ENCODE assay signal across 1 cellular context in the genomic region with DNA sequence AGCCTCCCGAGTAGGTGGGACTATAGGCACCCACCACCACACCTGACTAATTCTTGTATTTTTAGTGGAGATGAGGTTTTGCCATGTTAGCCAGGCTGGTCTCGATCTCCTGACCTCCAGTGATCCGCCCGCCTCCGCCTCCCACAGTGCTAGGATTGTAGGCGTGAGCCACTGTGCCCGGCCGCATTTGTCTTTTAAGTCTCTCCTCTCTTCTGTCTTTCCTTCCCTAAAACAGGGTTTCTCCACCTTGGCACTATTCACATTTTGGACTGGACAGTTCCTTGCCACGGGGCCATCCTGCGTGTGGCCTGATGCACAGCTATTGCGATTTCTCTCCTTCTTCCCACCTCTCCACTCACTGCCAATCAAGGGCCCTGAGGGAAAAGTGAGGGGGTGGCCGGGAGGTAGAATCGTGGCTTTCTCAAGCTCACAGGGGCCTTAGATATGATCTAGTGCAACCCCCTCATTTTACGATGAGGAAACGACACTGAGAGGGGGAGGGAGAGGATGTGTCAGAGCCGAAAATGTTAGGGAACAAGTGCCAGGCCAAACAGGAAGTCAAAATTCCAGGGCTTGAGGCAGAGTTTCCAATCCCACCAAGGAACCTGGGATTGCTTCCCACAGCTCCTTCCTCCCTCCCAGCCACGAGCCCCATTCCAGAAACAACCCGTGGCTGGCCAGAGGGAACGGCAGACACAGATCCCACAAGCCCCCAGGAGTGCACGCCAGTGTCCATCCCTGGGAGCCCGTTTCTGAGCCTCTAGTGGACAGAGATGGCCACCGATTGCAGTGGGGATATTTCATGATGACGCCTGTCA.
TF ChIP-seq lines count a peak whose summit lies in the region.

No MANE protein-coding gene starts in this region.

TF ChIP-seq in HCT116, 20 proteins besides CTCF, POLR2A, EP300 and RAD21 (continued from another document):
- TF ChIP-seq, protein P1, sequence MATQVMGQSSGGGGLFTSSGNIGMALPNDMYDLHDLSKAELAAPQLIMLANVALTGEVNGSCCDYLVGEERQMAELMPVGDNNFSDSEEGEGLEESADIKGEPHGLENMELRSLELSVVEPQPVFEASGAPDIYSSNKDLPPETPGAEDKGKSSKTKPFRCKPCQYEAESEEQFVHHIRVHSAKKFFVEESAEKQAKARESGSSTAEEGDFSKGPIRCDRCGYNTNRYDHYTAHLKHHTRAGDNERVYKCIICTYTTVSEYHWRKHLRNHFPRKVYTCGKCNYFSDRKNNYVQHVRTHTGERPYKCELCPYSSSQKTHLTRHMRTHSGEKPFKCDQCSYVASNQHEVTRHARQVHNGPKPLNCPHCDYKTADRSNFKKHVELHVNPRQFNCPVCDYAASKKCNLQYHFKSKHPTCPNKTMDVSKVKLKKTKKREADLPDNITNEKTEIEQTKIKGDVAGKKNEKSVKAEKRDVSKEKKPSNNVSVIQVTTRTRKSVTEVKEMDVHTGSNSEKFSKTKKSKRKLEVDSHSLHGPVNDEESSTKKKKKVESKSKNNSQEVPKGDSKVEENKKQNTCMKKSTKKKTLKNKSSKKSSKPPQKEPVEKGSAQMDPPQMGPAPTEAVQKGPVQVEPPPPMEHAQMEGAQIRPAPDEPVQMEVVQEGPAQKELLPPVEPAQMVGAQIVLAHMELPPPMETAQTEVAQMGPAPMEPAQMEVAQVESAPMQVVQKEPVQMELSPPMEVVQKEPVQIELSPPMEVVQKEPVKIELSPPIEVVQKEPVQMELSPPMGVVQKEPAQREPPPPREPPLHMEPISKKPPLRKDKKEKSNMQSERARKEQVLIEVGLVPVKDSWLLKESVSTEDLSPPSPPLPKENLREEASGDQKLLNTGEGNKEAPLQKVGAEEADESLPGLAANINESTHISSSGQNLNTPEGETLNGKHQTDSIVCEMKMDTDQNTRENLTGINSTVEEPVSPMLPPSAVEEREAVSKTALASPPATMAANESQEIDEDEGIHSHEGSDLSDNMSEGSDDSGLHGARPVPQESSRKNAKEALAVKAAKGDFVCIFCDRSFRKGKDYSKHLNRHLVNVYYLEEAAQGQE (IDR thresholded peaks at IDR 0.05; ENCODE audit: low read depth): no peak
- no peak for TF ChIP-seq CBX3 (IDR thresholded peaks at IDR 0.05; ENCODE audit: low read depth)
- TF ChIP-seq, protein P2, sequence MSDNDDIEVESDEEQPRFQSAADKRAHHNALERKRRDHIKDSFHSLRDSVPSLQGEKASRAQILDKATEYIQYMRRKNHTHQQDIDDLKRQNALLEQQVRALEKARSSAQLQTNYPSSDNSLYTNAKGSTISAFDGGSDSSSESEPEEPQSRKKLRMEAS (IDR thresholded peaks at IDR 0.05): no peak
- no peak for TF ChIP-seq SP1 (IDR thresholded peaks at IDR 0.05; ENCODE audit: low read depth)
- TF ChIP-seq SIN3A (IDR thresholded peaks at IDR 0.05; ENCODE audit: low read depth): no peak
- no peak for TF ChIP-seq CEBPB (IDR thresholded peaks at IDR 0.05; ENCODE audit: low read depth)
- no peak for TF ChIP-seq TCF7L2 (IDR thresholded peaks at IDR 0.05; ENCODE audit: borderline replicate concordance, extremely low read depth, insufficient read depth, insufficient read length)
- no peak for TF ChIP-seq EGR1 (IDR thresholded peaks at IDR 0.05; ENCODE audit: low read depth)
- no peak for TF ChIP-seq JUND (IDR thresholded peaks at IDR 0.05)
- TF ChIP-seq EZH2 (IDR thresholded peaks at IDR 0.05): no peak
- TF ChIP-seq YY1 (IDR thresholded peaks at IDR 0.05; ENCODE audit: extremely low read depth, insufficient replicate concordance, low read depth, low read length): no peak
- no peak for TF ChIP-seq ZFX (IDR thresholded peaks at IDR 0.05)
- TF ChIP-seq ELF1 (IDR thresholded peaks at IDR 0.05; ENCODE audit: borderline replicate concordance, low read depth): no peak
- no peak for TF ChIP-seq ZNF274 (IDR thresholded peaks at IDR 0.05; ENCODE audit: low read depth, low read length)
TF ChIP-seq in HCT116: peak in this region for 0.
